ENCODE assay signal across 8 cellular contexts in genomic region chr15:90902996-90903732, GRCh38. TPM values are rescaled to one million over a fixed set of nuclear protein-coding genes. Genes with fewer than 3 reads are reported as not detected.
DNase-seq lines count a peak whose midpoint lies in the region; ATAC-seq and TF ChIP-seq lines count a peak whose summit lies in the region.

TSS of gene MAN2A2 (plus strand) at chr15:90903302. CDS start at chr15:90904208, 906 bp downstream.

- POLR2A ChIA-PET in T-cell (lab: Charles Lee): interaction anchor here (0.5 to 1.0 kb wide), 9 partner anchors 17 to 869 kb away, joined by 3 to 8 read pairs (median 4); partner anchors contain the start of genes CIB1 (in 1 of the 2) and RCCD1 (in 1 of the 2)

- no peaks in the 10 kb centered on the region for H3K9me3 ChIP-seq in upper lobe of right lung

- CTCF ChIA-PET in T-cell (lab: Charles Lee): interaction anchor here (0.5 to 4.7 kb wide), 8 partner anchors 20 to 837 kb away, joined by 3 to 78 read pairs (median 4); partner anchors contain the start of genes HDDC3 (in 2 of the 2) and UNC45A (in 1 of the 2)

- H3K36me3 ChIP-seq in upper lobe of right lung: peaks cover 36% of the 10 kb centered on the region

- intact Hi-C loops in left cardiac atrium (cut with DNase I) (loop anchor here in 1 of 2 donors (2.0 kb wide), 1 partner anchor 30 kb away; the partner anchor contains the start of gene HDDC3), upper lobe of right lung (cut with DNase I) (no loop called here)

- H3K27ac Mint-ChIP-seq in T-cell (peak within 1 kb of the TSS; percentile 90), progenitor cell of endocrine pancreas (peak within 1 kb of the TSS; percentile 96)

- WGBS in adipose tissue, 3 donors: 1% methylated on average over 46 to 53 of the region's 53 CpGs

- H3K4me1 Mint-ChIP-seq in T-cell (peaks cover 24 to 27% (median 27%) of the 10 kb centered on the region in 3 donors), progenitor cell of endocrine pancreas (ENCODE audit: low read depth) (peaks cover 21% of the 10 kb centered on the region)

- peak; percentile 53 for DNase-seq in EH (ENCODE audit: low read depth)
- peak; percentile 45 for DNase-seq in Jurkat, Clone E6-1 (ENCODE audit: low read depth, low spot score)
- peak; percentile 28 to 71 (median 59) for DNase-seq in T-cell
- DNase-seq in left cardiac atrium: peak; percentile 80
- DNase-seq in progenitor cell of endocrine pancreas (ENCODE audit: low spot score, unreplicated experiment): peak; percentile 49
- peak; percentile 91 for DNase-seq in upper lobe of right lung

- peak within 1 kb of the TSS; percentile 82 to 88 (median 87) for H3K4me3 Mint-ChIP-seq in T-cell
- H3K4me3 Mint-ChIP-seq in progenitor cell of endocrine pancreas (ENCODE audit: low read depth): peak within 1 kb of the TSS; percentile 81

- peak; percentile 51 for ATAC-seq in GM21619 (IDR thresholded peaks at IDR 0.05; ENCODE audit: unreplicated experiment)
- ATAC-seq in T-cell (replicated peaks in 1 of 4): peak; percentile 64 to 70 (median 68)
- peak; percentile 56 to 61 for ATAC-seq in left cardiac atrium
- peak; percentile 79 for ATAC-seq in upper lobe of right lung

- no peaks in the 10 kb centered on the region for H3K27me3 ChIP-seq in upper lobe of right lung

- H3K27ac ChIP-seq in adipose tissue (ENCODE audit: low read depth, low read length) (peak within 1 kb of the TSS; percentile 93), upper lobe of right lung (peak within 1 kb of the TSS; percentile 91)

- H3K27me3 Mint-ChIP-seq in T-cell: no peaks in the 10 kb centered on the region
- peaks cover 3% of the 10 kb centered on the region for H3K27me3 Mint-ChIP-seq in progenitor cell of endocrine pancreas

- H3K36me3 Mint-ChIP-seq in T-cell: peaks cover 29% of the 10 kb centered on the region
- peaks cover 19% of the 10 kb centered on the region for H3K36me3 Mint-ChIP-seq in progenitor cell of endocrine pancreas (ENCODE audit: insufficient read depth)

- peaks cover 14% of the 10 kb centered on the region for H3K4me1 ChIP-seq in upper lobe of right lung

- peak within 1 kb of the TSS; percentile 76 for H3K4me3 ChIP-seq in Jurkat, Clone E6-1 (ENCODE audit: low read length)
- H3K4me3 ChIP-seq in upper lobe of right lung: peak within 1 kb of the TSS; percentile 75

- TF ChIP-seq CTCF in progenitor cell of endocrine pancreas (IDR thresholded peaks at IDR 0.05; ENCODE audit: unreplicated experiment) (no peak), upper lobe of right lung (IDR thresholded peaks at IDR 0.05) (no peak)

- no peaks in the 10 kb centered on the region for H3K9me3 Mint-ChIP-seq in T-cell
- no peaks in the 10 kb centered on the region for H3K9me3 Mint-ChIP-seq in progenitor cell of endocrine pancreas (ENCODE audit: low read depth)

RNA-seq across cellular contexts. Expression of gene MAN2A2, which starts in this region (rescaled TPM):
- polyA plus RNA-seq in Jurkat, Clone E6-1 (2012; ENCODE audit: insufficient read depth, insufficient read length): 98.8 TPM
- 100 to 1,000 TPM; 119 to 158 (median 142) TPM for total RNA-seq in T-cell
- 10 to 100 TPM; 49.5 to 68.3 (median 50.2) TPM for polyA plus RNA-seq in adipose tissue
- 10 to 100 TPM; 79.3 to 83.2 TPM for total RNA-seq in left cardiac atrium
- 111 and 117 TPM in 2 replicates for total RNA-seq in progenitor cell of endocrine pancreas
- total RNA-seq in upper lobe of right lung: 94.0 TPM

Comparison
In these comparisons a context has a peak if more than half of its experiments do, and no peak if none do; other contexts are left out.
1. Peak in every context shown above with its lines: DNase-seq, ATAC-seq, H3K4me3 ChIP-seq and H3K27ac ChIP-seq.